11 cellular contexts compared by ENCODE assay signal in the genomic region with DNA sequence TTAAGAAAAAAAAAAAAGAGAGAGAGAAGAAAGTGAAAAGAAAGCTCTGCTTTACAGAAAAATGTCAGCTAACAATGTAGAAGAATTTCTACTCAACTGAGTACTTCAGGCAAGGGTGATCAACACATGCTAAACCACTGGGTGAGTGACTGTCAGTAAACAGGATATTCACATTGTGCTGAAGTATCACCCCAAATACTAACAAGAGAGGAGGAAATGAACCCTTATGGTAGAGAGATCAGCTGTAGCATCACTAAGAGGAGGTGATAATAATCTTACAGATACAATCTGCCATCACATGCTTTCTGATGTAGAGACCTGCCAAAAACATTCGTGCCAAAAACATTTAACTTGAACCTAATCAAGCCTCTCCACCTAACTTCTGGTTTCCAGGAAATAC. TPM values are rescaled to one million over a fixed set of nuclear protein-coding genes. Genes with fewer than 3 reads are reported as not detected.
DNase-seq lines count a peak whose midpoint lies in the region; ATAC-seq and TF ChIP-seq lines count a peak whose summit lies in the region.
"Had no signal": no experiment of that assay in that cellular context is flagged by ENCODE, and none has a peak within 500 bp of the region (broad histone marks: within the 10 kb centered on the region; RNA-seq: fewer than 3 reads in every experiment).

No MANE protein-coding gene starts in this region.

- H3K36me3 Mint-ChIP-seq in activated CD4-positive, alpha-beta T cell treated with anti-CD3 and anti-CD28 coated beads, Interleukin-2, amount 10 ng/mL, durations not matched to agents 24 days and 14 days (ENCODE audit: low read depth), result peaks cover 78% of the 10 kb centered on the region
- H3K36me3 Mint-ChIP-seq in activated naive CD8-positive, alpha-beta T cell treated with anti-CD3 and anti-CD28 coated beads for 36 hours, result peaks cover 6% of the 10 kb centered on the region
- H3K36me3 Mint-ChIP-seq in natural killer cell, result peaks cover 9% of the 10 kb centered on the region

- peak overlapping the region; percentile 86 for H3K27ac Mint-ChIP-seq in activated CD4-positive, alpha-beta T cell treated with anti-CD3 and anti-CD28 coated beads, Interleukin-2, amount 10 ng/mL, durations not matched to agents 24 days and 14 days
- peak overlapping the region; percentile 2 for H3K27ac Mint-ChIP-seq in activated naive CD8-positive, alpha-beta T cell treated with anti-CD3 and anti-CD28 coated beads for 36 hours
- H3K27ac Mint-ChIP-seq in natural killer cell, result peak overlapping the region; percentile 90 to 94

- no peak for TF ChIP-seq CTCF in natural killer cell (IDR thresholded peaks at IDR 0.05)

- peaks cover 99% of the 10 kb centered on the region for H3K36me3 ChIP-seq in KOPT-K1 (ENCODE audit: insufficient read depth, low read length)
- H3K36me3 ChIP-seq in SJCRH30, result no peaks in the 10 kb centered on the region; the same call in 1 of the 2 replicates

- intact Hi-C loops in activated CD4-positive, alpha-beta T cell treated with anti-CD3 and anti-CD28 coated beads, Interleukin-2, amount 10 ng/mL, durations not matched to agents 24 days and 14 days (cut with micrococcal nuclease), result no loop called here
- intact Hi-C loops in natural killer cell (cut with micrococcal nuclease), result loop anchor here (1.0 to 5.0 kb wide), 3 partner anchors 26 to 41 kb away; partner anchors contain the start of gene ICAM2

- peak overlapping the region; percentile 58 for H3K4me3 Mint-ChIP-seq in activated CD4-positive, alpha-beta T cell treated with anti-CD3 and anti-CD28 coated beads, Interleukin-2, amount 10 ng/mL, durations not matched to agents 24 days and 14 days
- H3K4me3 Mint-ChIP-seq in activated naive CD8-positive, alpha-beta T cell treated with anti-CD3 and anti-CD28 coated beads for 36 hours, result no peak overlapping the region
- peak overlapping the region; percentile 51 for H3K4me3 Mint-ChIP-seq in natural killer cell

- H3K4me1 Mint-ChIP-seq in activated CD4-positive, alpha-beta T cell treated with anti-CD3 and anti-CD28 coated beads, Interleukin-2, amount 10 ng/mL, durations not matched to agents 24 days and 14 days, result peaks cover 30% of the 10 kb centered on the region
- H3K4me1 Mint-ChIP-seq in activated naive CD8-positive, alpha-beta T cell treated with anti-CD3 and anti-CD28 coated beads for 36 hours, result peaks cover 13% of the 10 kb centered on the region
- peaks cover 26 to 36% of the 10 kb centered on the region in 2 donors for H3K4me1 Mint-ChIP-seq in natural killer cell

- no peaks in the 10 kb centered on the region for H3K9me3 Mint-ChIP-seq in activated CD4-positive, alpha-beta T cell treated with anti-CD3 and anti-CD28 coated beads, Interleukin-2, amount 10 ng/mL, durations not matched to agents 24 days and 14 days
- H3K9me3 Mint-ChIP-seq in activated naive CD8-positive, alpha-beta T cell treated with anti-CD3 and anti-CD28 coated beads for 36 hours, result no peaks in the 10 kb centered on the region
- H3K9me3 Mint-ChIP-seq in natural killer cell, result no peaks in the 10 kb centered on the region

- H3K27me3 ChIP-seq in SJCRH30, result no peaks in the 10 kb centered on the region

- H3K9me3 ChIP-seq in KOPT-K1 (ENCODE audit: insufficient read depth, low read length, poor library complexity, severe bottlenecking) (no peaks in the 10 kb centered on the region), SJCRH30 (replicated peaks) (no peaks in the 10 kb centered on the region)

- DNase-seq in activated CD4-positive, alpha-beta T cell treated with anti-CD3 and anti-CD28 coated beads, Interleukin-2, amount 10 ng/mL, durations not matched to agents 24 days and 14 days, result peak; percentile 84
- DNase-seq in activated CD4-positive, alpha-beta T cell treated with anti-CD3 and anti-CD28 coated beads for 4 hours, result no peak
- no peak for DNase-seq in activated naive CD8-positive, alpha-beta T cell treated with anti-CD3 and anti-CD28 coated beads for 36 hours
- DNase-seq in natural killer cell (no peak), RKO (ENCODE audit: low spot score) (no peak), SJCRH30 (no peak)
- DNase-seq in stimulated activated CD4-positive, alpha-beta T cell treated with anti-CD3 and anti-CD28 coated beads, Interleukin-4, amount 100 ng/mL, for 1 hour, result no peak
- DNase-seq: NCI-H1436 treated with DMSO at 0.1 percent for 48 hours, NCI-H774 had no signal

- H3K4me1 ChIP-seq in SJCRH30, result no peaks in the 10 kb centered on the region

- no peak overlapping the region for H3K4me3 ChIP-seq in SJCRH30

- H3K27ac ChIP-seq in KOPT-K1 (ENCODE audit: low read depth, low read length, poor library complexity, severe bottlenecking), result peak overlapping the region; percentile 26
- no peak overlapping the region for H3K27ac ChIP-seq in SJCRH30
- H3K27ac ChIP-seq: C4-2B had no signal

- ATAC-seq in natural killer cell, result peak; percentile 99 to 100 (median 99)

- no peaks in the 10 kb centered on the region for H3K27me3 Mint-ChIP-seq in activated CD4-positive, alpha-beta T cell treated with anti-CD3 and anti-CD28 coated beads, Interleukin-2, amount 10 ng/mL, durations not matched to agents 24 days and 14 days
- H3K27me3 Mint-ChIP-seq in activated naive CD8-positive, alpha-beta T cell treated with anti-CD3 and anti-CD28 coated beads for 36 hours, result no peaks in the 10 kb centered on the region
- no peaks in the 10 kb centered on the region for H3K27me3 Mint-ChIP-seq in natural killer cell (ENCODE audit: low read depth in 2 of 2)

RNA-seq across cellular contexts. Expression of gene ICAM2, which starts 30.7 kb away (rescaled TPM):
- 62.2 TPM in 2 replicates for total RNA-seq in activated CD4-positive, alpha-beta T cell treated with anti-CD3 and anti-CD28 coated beads, Interleukin-2, amount 10 ng/mL, durations not matched to agents 24 days and 14 days
- 10 to 100 TPM; 52.9 to 54.5 TPM for total RNA-seq in activated naive CD8-positive, alpha-beta T cell treated with anti-CD3 and anti-CD28 coated beads for 36 hours
- total RNA-seq in natural killer cell, result 10 to 100 TPM; 73.2 to 91.0 (median 78.0) TPM
- total RNA-seq in SJCRH30 (2014; rRNA removed; shearing (Covaris generic)), result 0.33 and 0.43 TPM in 2 replicates

RNA-seq across cellular contexts. Expression of gene PRR29, which starts 53.0 kb away (rescaled TPM):
- total RNA-seq in activated CD4-positive, alpha-beta T cell treated with anti-CD3 and anti-CD28 coated beads, Interleukin-2, amount 10 ng/mL, durations not matched to agents 24 days and 14 days, result 0.12 and 0.47 TPM in 2 replicates
- under 1 TPM; 0.36 to 0.93 TPM for total RNA-seq in activated naive CD8-positive, alpha-beta T cell treated with anti-CD3 and anti-CD28 coated beads for 36 hours
- 1 to 10 TPM in 2 of 3 donors, under 1 TPM in 1; 0.92 to 1.6 (median 1.6) TPM for total RNA-seq in natural killer cell
- total RNA-seq in SJCRH30 (2014; rRNA removed; shearing (Covaris generic)), result 0.12 TPM in 1 of 2 replicates, not detected in the other

Comparison
In these comparisons a context has a peak if more than half of its experiments do, and no peak if none do; other contexts are left out.
1. H3K27ac Mint-ChIP-seq: peak in every context shown above with its lines; median percentile 92 in natural killer cell; 86 in activated CD4-positive, alpha-beta T cell treated with anti-CD3 and anti-CD28 coated beads, Interleukin-2, amount 10 ng/mL, durations not matched to agents 24 days and 14 days; 2 in activated naive CD8-positive, alpha-beta T cell treated with anti-CD3 and anti-CD28 coated beads for 36 hours.
2. RNA of gene ICAM2, which starts 30.7 kb away (total RNA-seq): 73.2 to 91.0 TPM in natural killer cell, 62.2 TPM in activated CD4-positive, alpha-beta T cell treated with anti-CD3 and anti-CD28 coated beads, Interleukin-2, amount 10 ng/mL, durations not matched to agents 24 days and 14 days and 52.9 to 54.5 TPM in activated naive CD8-positive, alpha-beta T cell treated with anti-CD3 and anti-CD28 coated beads for 36 hours; 0.33 to 0.43 TPM in SJCRH30; every median in the first group is over 10 times any median in the second.